Comparison of ENCODE assay signal across 1 cellular context in the genomic region with DNA sequence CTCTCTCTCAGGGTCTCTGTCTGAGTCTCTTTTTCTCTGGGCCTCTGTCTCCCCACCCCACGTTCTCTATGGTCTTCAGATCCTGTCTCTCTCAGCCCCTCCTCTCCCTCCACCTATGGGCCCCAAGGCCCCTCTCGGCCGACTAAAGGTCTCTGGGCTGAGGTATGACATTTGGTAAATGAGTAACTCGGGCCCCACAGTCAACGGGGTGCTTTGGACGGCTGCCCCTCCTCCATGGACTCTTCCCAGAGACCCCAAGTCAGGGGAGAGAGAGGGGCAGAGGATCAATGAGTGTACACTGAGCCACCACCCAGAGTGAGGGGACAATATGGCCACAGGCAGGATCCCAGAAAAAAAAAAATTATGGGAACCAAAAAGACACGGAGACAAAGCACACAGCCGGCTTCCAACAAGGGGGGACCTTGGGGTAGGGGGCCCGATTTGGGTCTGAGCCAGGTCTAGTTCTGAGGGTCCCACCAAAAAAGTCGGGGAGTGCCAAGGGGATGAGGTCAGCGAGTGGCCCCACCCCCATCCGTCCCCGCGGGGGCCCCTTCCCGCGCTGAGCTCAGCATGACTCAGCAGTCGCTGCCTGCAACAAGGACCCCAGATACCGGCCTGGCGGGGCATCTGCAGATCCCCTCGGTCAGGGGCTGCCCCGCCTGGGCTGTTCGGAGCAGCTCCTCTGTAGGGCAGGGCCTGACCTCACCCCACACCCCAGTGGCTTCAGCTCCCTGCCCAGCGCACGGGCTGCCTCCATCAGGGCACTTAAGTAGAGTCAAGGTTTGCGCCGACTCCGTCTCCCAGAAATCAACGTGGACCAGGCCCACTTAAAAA.
TF ChIP-seq lines count a peak whose summit lies in the region.

No MANE protein-coding gene starts in this region.

TF ChIP-seq in HepG2, 621 proteins besides CTCF, POLR2A, EP300 and RAD21 (continued from another document and continues in another):
- TF ChIP-seq, protein P1, sequence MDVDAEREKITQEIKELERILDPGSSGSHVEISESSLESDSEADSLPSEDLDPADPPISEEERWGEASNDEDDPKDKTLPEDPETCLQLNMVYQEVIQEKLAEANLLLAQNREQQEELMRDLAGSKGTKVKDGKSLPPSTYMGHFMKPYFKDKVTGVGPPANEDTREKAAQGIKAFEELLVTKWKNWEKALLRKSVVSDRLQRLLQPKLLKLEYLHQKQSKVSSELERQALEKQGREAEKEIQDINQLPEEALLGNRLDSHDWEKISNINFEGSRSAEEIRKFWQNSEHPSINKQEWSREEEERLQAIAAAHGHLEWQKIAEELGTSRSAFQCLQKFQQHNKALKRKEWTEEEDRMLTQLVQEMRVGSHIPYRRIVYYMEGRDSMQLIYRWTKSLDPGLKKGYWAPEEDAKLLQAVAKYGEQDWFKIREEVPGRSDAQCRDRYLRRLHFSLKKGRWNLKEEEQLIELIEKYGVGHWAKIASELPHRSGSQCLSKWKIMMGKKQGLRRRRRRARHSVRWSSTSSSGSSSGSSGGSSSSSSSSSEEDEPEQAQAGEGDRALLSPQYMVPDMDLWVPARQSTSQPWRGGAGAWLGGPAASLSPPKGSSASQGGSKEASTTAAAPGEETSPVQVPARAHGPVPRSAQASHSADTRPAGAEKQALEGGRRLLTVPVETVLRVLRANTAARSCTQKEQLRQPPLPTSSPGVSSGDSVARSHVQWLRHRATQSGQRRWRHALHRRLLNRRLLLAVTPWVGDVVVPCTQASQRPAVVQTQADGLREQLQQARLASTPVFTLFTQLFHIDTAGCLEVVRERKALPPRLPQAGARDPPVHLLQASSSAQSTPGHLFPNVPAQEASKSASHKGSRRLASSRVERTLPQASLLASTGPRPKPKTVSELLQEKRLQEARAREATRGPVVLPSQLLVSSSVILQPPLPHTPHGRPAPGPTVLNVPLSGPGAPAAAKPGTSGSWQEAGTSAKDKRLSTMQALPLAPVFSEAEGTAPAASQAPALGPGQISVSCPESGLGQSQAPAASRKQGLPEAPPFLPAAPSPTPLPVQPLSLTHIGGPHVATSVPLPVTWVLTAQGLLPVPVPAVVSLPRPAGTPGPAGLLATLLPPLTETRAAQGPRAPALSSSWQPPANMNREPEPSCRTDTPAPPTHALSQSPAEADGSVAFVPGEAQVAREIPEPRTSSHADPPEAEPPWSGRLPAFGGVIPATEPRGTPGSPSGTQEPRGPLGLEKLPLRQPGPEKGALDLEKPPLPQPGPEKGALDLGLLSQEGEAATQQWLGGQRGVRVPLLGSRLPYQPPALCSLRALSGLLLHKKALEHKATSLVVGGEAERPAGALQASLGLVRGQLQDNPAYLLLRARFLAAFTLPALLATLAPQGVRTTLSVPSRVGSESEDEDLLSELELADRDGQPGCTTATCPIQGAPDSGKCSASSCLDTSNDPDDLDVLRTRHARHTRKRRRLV (CRISPR knock-in tag; IDR thresholded peaks at IDR 0.05) = no peak; the same call in 1 of the 2 replicates
- TF ChIP-seq CBFB (CRISPR knock-in tag; IDR thresholded peaks at IDR 0.05) = peak; percentile 65; the same call in 1 of the 2 replicates
- no peak for TF ChIP-seq LRRFIP1 (CRISPR knock-in tag; conservative IDR thresholded peaks at IDR 0.05)
- TF ChIP-seq SMC3 (IDR thresholded peaks at IDR 0.05; ENCODE audit: low read length) = no peak; the same call in 1 of the 2 replicates
- TF ChIP-seq, protein P2, sequence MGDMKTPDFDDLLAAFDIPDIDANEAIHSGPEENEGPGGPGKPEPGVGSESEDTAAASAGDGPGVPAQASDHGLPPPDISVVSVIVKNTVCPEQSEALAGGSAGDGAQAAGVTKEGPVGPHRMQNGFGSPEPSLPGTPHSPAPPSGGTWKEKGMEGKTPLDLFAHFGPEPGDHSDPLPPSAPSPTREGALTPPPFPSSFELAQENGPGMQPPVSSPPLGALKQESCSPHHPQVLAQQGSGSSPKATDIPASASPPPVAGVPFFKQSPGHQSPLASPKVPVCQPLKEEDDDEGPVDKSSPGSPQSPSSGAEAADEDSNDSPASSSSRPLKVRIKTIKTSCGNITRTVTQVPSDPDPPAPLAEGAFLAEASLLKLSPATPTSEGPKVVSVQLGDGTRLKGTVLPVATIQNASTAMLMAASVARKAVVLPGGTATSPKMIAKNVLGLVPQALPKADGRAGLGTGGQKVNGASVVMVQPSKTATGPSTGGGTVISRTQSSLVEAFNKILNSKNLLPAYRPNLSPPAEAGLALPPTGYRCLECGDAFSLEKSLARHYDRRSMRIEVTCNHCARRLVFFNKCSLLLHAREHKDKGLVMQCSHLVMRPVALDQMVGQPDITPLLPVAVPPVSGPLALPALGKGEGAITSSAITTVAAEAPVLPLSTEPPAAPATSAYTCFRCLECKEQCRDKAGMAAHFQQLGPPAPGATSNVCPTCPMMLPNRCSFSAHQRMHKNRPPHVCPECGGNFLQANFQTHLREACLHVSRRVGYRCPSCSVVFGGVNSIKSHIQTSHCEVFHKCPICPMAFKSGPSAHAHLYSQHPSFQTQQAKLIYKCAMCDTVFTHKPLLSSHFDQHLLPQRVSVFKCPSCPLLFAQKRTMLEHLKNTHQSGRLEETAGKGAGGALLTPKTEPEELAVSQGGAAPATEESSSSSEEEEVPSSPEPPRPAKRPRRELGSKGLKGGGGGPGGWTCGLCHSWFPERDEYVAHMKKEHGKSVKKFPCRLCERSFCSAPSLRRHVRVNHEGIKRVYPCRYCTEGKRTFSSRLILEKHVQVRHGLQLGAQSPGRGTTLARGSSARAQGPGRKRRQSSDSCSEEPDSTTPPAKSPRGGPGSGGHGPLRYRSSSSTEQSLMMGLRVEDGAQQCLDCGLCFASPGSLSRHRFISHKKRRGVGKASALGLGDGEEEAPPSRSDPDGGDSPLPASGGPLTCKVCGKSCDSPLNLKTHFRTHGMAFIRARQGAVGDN (CRISPR knock-in tag; IDR thresholded peaks at IDR 0.05) = peak; percentile 91
- TF ChIP-seq, protein P3, sequence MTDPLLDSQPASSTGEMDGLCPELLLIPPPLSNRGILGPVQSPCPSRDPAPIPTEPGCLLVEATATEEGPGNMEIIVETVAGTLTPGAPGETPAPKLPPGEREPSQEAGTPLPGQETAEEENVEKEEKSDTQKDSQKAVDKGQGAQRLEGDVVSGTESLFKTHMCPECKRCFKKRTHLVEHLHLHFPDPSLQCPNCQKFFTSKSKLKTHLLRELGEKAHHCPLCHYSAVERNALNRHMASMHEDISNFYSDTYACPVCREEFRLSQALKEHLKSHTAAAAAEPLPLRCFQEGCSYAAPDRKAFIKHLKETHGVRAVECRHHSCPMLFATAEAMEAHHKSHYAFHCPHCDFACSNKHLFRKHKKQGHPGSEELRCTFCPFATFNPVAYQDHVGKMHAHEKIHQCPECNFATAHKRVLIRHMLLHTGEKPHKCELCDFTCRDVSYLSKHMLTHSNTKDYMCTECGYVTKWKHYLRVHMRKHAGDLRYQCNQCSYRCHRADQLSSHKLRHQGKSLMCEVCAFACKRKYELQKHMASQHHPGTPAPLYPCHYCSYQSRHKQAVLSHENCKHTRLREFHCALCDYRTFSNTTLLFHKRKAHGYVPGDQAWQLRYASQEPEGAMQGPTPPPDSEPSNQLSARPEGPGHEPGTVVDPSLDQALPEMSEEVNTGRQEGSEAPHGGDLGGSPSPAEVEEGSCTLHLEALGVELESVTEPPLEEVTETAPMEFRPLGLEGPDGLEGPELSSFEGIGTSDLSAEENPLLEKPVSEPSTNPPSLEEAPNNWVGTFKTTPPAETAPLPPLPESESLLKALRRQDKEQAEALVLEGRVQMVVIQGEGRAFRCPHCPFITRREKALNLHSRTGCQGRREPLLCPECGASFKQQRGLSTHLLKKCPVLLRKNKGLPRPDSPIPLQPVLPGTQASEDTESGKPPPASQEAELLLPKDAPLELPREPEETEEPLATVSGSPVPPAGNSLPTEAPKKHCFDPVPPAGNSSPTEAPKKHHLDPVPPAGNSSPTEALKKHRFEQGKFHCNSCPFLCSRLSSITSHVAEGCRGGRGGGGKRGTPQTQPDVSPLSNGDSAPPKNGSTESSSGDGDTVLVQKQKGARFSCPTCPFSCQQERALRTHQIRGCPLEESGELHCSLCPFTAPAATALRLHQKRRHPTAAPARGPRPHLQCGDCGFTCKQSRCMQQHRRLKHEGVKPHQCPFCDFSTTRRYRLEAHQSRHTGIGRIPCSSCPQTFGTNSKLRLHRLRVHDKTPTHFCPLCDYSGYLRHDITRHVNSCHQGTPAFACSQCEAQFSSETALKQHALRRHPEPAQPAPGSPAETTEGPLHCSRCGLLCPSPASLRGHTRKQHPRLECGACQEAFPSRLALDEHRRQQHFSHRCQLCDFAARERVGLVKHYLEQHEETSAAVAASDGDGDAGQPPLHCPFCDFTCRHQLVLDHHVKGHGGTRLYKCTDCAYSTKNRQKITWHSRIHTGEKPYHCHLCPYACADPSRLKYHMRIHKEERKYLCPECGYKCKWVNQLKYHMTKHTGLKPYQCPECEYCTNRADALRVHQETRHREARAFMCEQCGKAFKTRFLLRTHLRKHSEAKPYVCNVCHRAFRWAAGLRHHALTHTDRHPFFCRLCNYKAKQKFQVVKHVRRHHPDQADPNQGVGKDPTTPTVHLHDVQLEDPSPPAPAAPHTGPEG (CRISPR knock-in tag; IDR thresholded peaks at IDR 0.05) = no peak
- TF ChIP-seq TOPORS (CRISPR knock-in tag; IDR thresholded peaks at IDR 0.05) = peak; percentile 88; the same call in 1 of the 2 replicates
- TF ChIP-seq, protein P4, sequence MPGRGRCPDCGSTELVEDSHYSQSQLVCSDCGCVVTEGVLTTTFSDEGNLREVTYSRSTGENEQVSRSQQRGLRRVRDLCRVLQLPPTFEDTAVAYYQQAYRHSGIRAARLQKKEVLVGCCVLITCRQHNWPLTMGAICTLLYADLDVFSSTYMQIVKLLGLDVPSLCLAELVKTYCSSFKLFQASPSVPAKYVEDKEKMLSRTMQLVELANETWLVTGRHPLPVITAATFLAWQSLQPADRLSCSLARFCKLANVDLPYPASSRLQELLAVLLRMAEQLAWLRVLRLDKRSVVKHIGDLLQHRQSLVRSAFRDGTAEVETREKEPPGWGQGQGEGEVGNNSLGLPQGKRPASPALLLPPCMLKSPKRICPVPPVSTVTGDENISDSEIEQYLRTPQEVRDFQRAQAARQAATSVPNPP (CRISPR knock-in tag; IDR thresholded peaks at IDR 0.05) = peak; percentile 92
- TF ChIP-seq SALL2 (CRISPR knock-in tag; IDR thresholded peaks at IDR 0.05) = no peak
- TF ChIP-seq ZFP62 (CRISPR knock-in tag; IDR thresholded peaks at IDR 0.05) = no peak
- TF ChIP-seq ZNF720 (CRISPR knock-in tag; IDR thresholded peaks at IDR 0.05) = no peak
- TF ChIP-seq ZNF510 (CRISPR knock-in tag; IDR thresholded peaks at IDR 0.05; ENCODE audit: low read depth) = no peak
- TF ChIP-seq, protein P5, sequence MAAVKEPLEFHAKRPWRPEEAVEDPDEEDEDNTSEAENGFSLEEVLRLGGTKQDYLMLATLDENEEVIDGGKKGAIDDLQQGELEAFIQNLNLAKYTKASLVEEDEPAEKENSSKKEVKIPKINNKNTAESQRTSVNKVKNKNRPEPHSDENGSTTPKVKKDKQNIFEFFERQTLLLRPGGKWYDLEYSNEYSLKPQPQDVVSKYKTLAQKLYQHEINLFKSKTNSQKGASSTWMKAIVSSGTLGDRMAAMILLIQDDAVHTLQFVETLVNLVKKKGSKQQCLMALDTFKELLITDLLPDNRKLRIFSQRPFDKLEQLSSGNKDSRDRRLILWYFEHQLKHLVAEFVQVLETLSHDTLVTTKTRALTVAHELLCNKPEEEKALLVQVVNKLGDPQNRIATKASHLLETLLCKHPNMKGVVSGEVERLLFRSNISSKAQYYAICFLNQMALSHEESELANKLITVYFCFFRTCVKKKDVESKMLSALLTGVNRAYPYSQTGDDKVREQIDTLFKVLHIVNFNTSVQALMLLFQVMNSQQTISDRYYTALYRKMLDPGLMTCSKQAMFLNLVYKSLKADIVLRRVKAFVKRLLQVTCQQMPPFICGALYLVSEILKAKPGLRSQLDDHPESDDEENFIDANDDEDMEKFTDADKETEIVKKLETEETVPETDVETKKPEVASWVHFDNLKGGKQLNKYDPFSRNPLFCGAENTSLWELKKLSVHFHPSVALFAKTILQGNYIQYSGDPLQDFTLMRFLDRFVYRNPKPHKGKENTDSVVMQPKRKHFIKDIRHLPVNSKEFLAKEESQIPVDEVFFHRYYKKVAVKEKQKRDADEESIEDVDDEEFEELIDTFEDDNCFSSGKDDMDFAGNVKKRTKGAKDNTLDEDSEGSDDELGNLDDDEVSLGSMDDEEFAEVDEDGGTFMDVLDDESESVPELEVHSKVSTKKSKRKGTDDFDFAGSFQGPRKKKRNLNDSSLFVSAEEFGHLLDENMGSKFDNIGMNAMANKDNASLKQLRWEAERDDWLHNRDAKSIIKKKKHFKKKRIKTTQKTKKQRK (IDR thresholded peaks at IDR 0.05; ENCODE audit: low read length) = no peak
- TF ChIP-seq ZNF614 (CRISPR knock-in tag; IDR thresholded peaks at IDR 0.05; ENCODE audit: borderline replicate concordance) = peak; percentile 55; the same call in 1 of the 2 replicates
- 0 out of 2 replicates have a peak, but pooled peaks have one; percentile 14 for TF ChIP-seq MIER2 (CRISPR knock-in tag; IDR thresholded peaks at IDR 0.05)
- no peak for TF ChIP-seq PRDM4 (CRISPR knock-in tag; IDR thresholded peaks at IDR 0.05; ENCODE audit: borderline replicate concordance)
- TF ChIP-seq ZNF260 (CRISPR knock-in tag; IDR thresholded peaks at IDR 0.05; ENCODE audit: borderline replicate concordance, low read depth) = no peak
- TF ChIP-seq NFRKB (IDR thresholded peaks at IDR 0.05) = no peak; the same call in 1 of the 2 replicates
- peak; percentile 91 for TF ChIP-seq TARDBP (CRISPR knock-in tag; IDR thresholded peaks at IDR 0.05)
- TF ChIP-seq ZNF550 (CRISPR knock-in tag; IDR thresholded peaks at IDR 0.05; ENCODE audit: borderline replicate concordance) = no peak
- no peak for TF ChIP-seq ZNF775 (CRISPR knock-in tag; IDR thresholded peaks at IDR 0.05; ENCODE audit: borderline replicate concordance)
